Comparison of ENCODE assay signal across 24 cellular contexts in genomic region chr14:31788340-31788739, GRCh38.
"Had no signal": no experiment of that assay in that cellular context is flagged by ENCODE, and none has a peak within 500 bp of the region (broad histone marks: within the 10 kb centered on the region; RNA-seq: fewer than 3 reads in every experiment).

No MANE protein-coding gene starts in this region.

- H3K36me3 ChIP-seq: esophagus muscularis mucosa, gastrocnemius medialis, pancreas, thyroid gland, upper lobe of right lung had no signal

- DNase-seq: activated CD4-positive, alpha-beta T cell treated with anti-CD3 and anti-CD28 coated beads, Interleukin-2, amount 10 ng/mL, durations not matched to agents 7 days and 5 days; activated CD8-positive, alpha-beta T cell treated with anti-CD3 and anti-CD28 coated beads, Interleukin-2, amount 10 ng/mL, durations not matched to agents 7 days and 5 days; activated gamma-delta T cell treated with Interleukin-2 at 50 U/mL for 16 hours; activated T-cell treated with anti-CD3 and anti-CD28 coated beads, Interleukin-2, amount 50 U/mL, for 1 hour; aorta; caudate nucleus; dorsolateral prefrontal cortex; effector memory CD8-positive, alpha-beta T cell; gastrocnemius medialis; hippocampal formation; mesenchymal stem cell; nephron progenitor cell; pancreas; psoas muscle; right cardiac atrium; stimulated activated CD4-positive, alpha-beta T cell treated with anti-CD3 and anti-CD28 coated beads, Interleukin-12 subunit alpha, Interleukin-12 subunit beta, amount 100 ng/mL, for 4 hours; stimulated activated CD4-positive, alpha-beta T cell treated with anti-CD3 and anti-CD28 coated beads, Interleukin-4, amount 100 ng/mL, for 4 hours; stimulated activated naive CD8-positive, alpha-beta T cell treated with anti-CD3 and anti-CD28 coated beads, Interleukin-15, Interleukin-2, amounts not matched to agents 100 U/mL and 50 U/mL, for 24 hours; substantia nigra; T-helper 17 cell; thyroid gland; upper lobe of right lung had no signal

- H3K4me3 ChIP-seq: dorsolateral prefrontal cortex, esophagus muscularis mucosa, gastrocnemius medialis, pancreas, psoas muscle, thyroid gland, upper lobe of right lung had no signal

- H3K27ac ChIP-seq: dorsolateral prefrontal cortex, esophagus muscularis mucosa, gastrocnemius medialis, pancreas, psoas muscle, thyroid gland, upper lobe of right lung, VCaP had no signal

- H3K27me3 ChIP-seq: dorsolateral prefrontal cortex, esophagus muscularis mucosa, gastrocnemius medialis, pancreas, thyroid gland, upper lobe of right lung had no signal
